24 cellular contexts compared by ENCODE assay signal in genomic region chr12:91249059-91250055, GRCh38.
A peak's percentile ranks its signal among the peaks of the same experiment; 100 is the strongest.
DNase-seq lines count a peak whose midpoint lies in the region; ATAC-seq, FAIRE-seq and TF ChIP-seq lines count a peak whose summit lies in the region.
"Had no signal": no experiment of that assay in that cellular context is flagged by ENCODE, and none has a peak within 500 bp of the region (broad histone marks: within the 10 kb centered on the region; RNA-seq: fewer than 3 reads in every experiment).

No MANE protein-coding gene starts in this region.

- H2AFZ ChIP-seq in K562 (ENCODE audit: low read depth, low read length), result no peak overlapping the region

- H3K4me1 Mint-ChIP-seq in endothelial cell (ENCODE audit: unreplicated experiment), result no peaks in the 10 kb centered on the region
- H3K4me1 Mint-ChIP-seq: activated naive CD8-positive, alpha-beta T cell treated with anti-CD3 and anti-CD28 coated beads for 36 hours had no signal

- H3K27ac ChIP-seq in K562 (ENCODE audit: extremely low read depth, low read depth, low read length) (no peak overlapping the region), left ventricle myocardium inferior (replicated peaks) (peak overlapping the region; percentile 84), stomach (peak overlapping the region in 3 of 5 donors; percentile 14 to 66 (median 15))
- H3K27ac ChIP-seq: BLaER1 treated with 17β-estradiol and CSF1 and Interleukin-3, amounts not matched to agents 10 nM and 100 nM; epithelial cell of prostate had no signal

- H3K36me3 ChIP-seq in K562 (ENCODE audit: control insufficient read depth, insufficient read depth, low read length) (no peaks in the 10 kb centered on the region), left ventricle myocardium inferior (no peaks in the 10 kb centered on the region), stomach (no peaks in the 10 kb centered on the region)
- H3K36me3 ChIP-seq: BLaER1 treated with 17β-estradiol and CSF1 and Interleukin-3, amounts not matched to agents 10 nM and 100 nM; upper lobe of left lung had no signal

- CTCF ChIA-PET in K562 (lab: Yijun Ruan, JAX; ENCODE audit: low intra/inter-chr PET ratio), result no interaction called here

- H3K9me3 Mint-ChIP-seq in endothelial cell (ENCODE audit: unreplicated experiment), result no peaks in the 10 kb centered on the region
- H3K9me3 Mint-ChIP-seq: nephron progenitor cell; T-helper 2 cell treated with Interferon-gamma antibody and Interleukin-4, amounts not matched to agents 5 μg/mL and 100 μg/mL, for 36 hours had no signal

- TF ChIP-seq EP300 in K562 (IDR thresholded peaks at IDR 0.05; ENCODE audit: low read length), result no peak
- no peak for TF ChIP-seq EP300 in stomach (IDR thresholded peaks at IDR 0.05)

- FAIRE-seq in K562 (lab: Jason Lieb, UNC), result no peak
- FAIRE-seq: GM12891 had no signal

- H3K4me3 Mint-ChIP-seq in endothelial cell (ENCODE audit: unreplicated experiment), result no peak overlapping the region
- H3K4me3 Mint-ChIP-seq: activated naive CD8-positive, alpha-beta T cell treated with anti-CD3 and anti-CD28 coated beads for 36 hours; nephron progenitor cell; T-helper 2 cell treated with Interferon-gamma antibody and Interleukin-4, amounts not matched to agents 5 μg/mL and 100 μg/mL, for 36 hours had no signal

- DNase-seq in GM04504 (ENCODE audit: low read depth) (peak; percentile 58), K562 (ENCODE audit: extremely low read depth in 1 of 4, low spot score in 3 of 4) (no peak), left ventricle myocardium inferior (no peak), stomach (no peak), midbrain (lab: John Stamatoyannopoulos, UW) (no peak), activated T-cell treated with anti-CD3 and anti-CD28 coated beads for 4 hours (no peak), endothelial cell (ENCODE audit: low spot score) (no peak)
- DNase-seq: activated CD4-positive, alpha-beta T cell treated with anti-CD3 and anti-CD28 coated beads for 4 hours; activated naive CD8-positive, alpha-beta T cell treated with anti-CD3 and anti-CD28 coated beads for 36 hours; activated T-cell treated with anti-CD3 and anti-CD28 coated beads, Interleukin-2, amount 50 U/mL, for 1 hour; cerebellar nuclear complex; EL; MM.1S; nephron progenitor cell; retina; SHP77 treated with DMSO at 0.1 percent for 48 hours; stimulated activated CD4-positive, alpha-beta T cell treated with anti-CD3 and anti-CD28 coated beads, Interleukin-4, amount 100 ng/mL, for 24 hours; upper lobe of left lung had no signal

- no peak overlapping the region for H3K4me3 ChIP-seq in K562
- no peak overlapping the region for H3K4me3 ChIP-seq in left ventricle myocardium inferior
- H3K4me3 ChIP-seq in stomach, result no peak overlapping the region
- H3K4me3 ChIP-seq: BLaER1 treated with 17β-estradiol and CSF1 and Interleukin-3, amounts not matched to agents 10 nM and 100 nM; upper lobe of left lung had no signal

- H3K9ac ChIP-seq in K562 (ENCODE audit: insufficient read depth in 1 of 2, low read depth in 2 of 2, low read length in 2 of 2), result no peak overlapping the region
- H3K9ac ChIP-seq: BLaER1 treated with 17β-estradiol and CSF1 and Interleukin-3, amounts not matched to agents 10 nM and 100 nM had no signal

- intact Hi-C loops in K562 (cut with micrococcal nuclease) (no loop called here), left ventricle myocardium inferior (cut with micrococcal nuclease) (no loop called here), stomach (cut with DNase I; ENCODE audit: low total_unique reads) (no loop called here)

- no peak overlapping the region for H3K4me2 ChIP-seq in K562 (ENCODE audit: insufficient read depth, low read length)
- H3K4me2 ChIP-seq: BLaER1 treated with 17β-estradiol and CSF1 and Interleukin-3, amounts not matched to agents 10 nM and 100 nM had no signal

- WGBS in K562 (ENCODE audit: insufficient coverage, low coverage, missing lambda C conversion rate), result 0% methylated on average over 2 of the region's 2 CpGs
- 69 to 75% (median 73%) methylated on average over 2 of the region's 2 CpGs for WGBS in stomach, 5 donors

- H3K4me1 ChIP-seq in K562 (replicated peaks in 1 of 2; ENCODE audit: control insufficient read depth in 2 of 2, insufficient read depth in 2 of 2, low read length in 2 of 2) (no peaks in the 10 kb centered on the region), left ventricle myocardium inferior (peaks cover 4% of the 10 kb centered on the region), stomach (no peaks in the 10 kb centered on the region)
- H3K4me1 ChIP-seq: BLaER1 treated with 17β-estradiol and CSF1 and Interleukin-3, amounts not matched to agents 10 nM and 100 nM; upper lobe of left lung had no signal

- no peaks in the 10 kb centered on the region for H3K9me1 ChIP-seq in K562 (ENCODE audit: control insufficient read depth, insufficient read depth, low read length)

- TF ChIP-seq POLR2A in K562 (conservative IDR thresholded peaks at IDR 0.05), result no peak
- no peak for TF ChIP-seq POLR2A in stomach (IDR thresholded peaks at IDR 0.05)

- BruUV-seq in K562 (replicated peaks; lab: Mats Ljungman, UMichigan), result no TSS peak

- no peaks in the 10 kb centered on the region for H3K36me3 Mint-ChIP-seq in endothelial cell (ENCODE audit: low read depth, unreplicated experiment)
- H3K36me3 Mint-ChIP-seq: activated naive CD8-positive, alpha-beta T cell treated with anti-CD3 and anti-CD28 coated beads for 36 hours had no signal

- H3K27ac Mint-ChIP-seq in endothelial cell (ENCODE audit: unreplicated experiment), result no peak overlapping the region
- H3K27ac Mint-ChIP-seq: activated naive CD8-positive, alpha-beta T cell treated with anti-CD3 and anti-CD28 coated beads for 36 hours; nephron progenitor cell; T-helper 2 cell treated with Interferon-gamma antibody and Interleukin-4, amounts not matched to agents 5 μg/mL and 100 μg/mL, for 36 hours had no signal

- no peaks in the 10 kb centered on the region for H3K27me3 Mint-ChIP-seq in endothelial cell (ENCODE audit: unreplicated experiment)

- ATAC-seq in K562 (no peak), GM19467 (IDR thresholded peaks at IDR 0.05; ENCODE audit: unreplicated experiment) (no peak)
- ATAC-seq: HCT116 had no signal

- no peaks in the 10 kb centered on the region for H3K9me3 ChIP-seq in K562 (replicated peaks; ENCODE audit: control insufficient read depth, insufficient read depth, low read depth, low read length)
- H3K9me3 ChIP-seq in left ventricle myocardium inferior (replicated peaks), result peaks cover 32% of the 10 kb centered on the region
- no peaks in the 10 kb centered on the region for H3K9me3 ChIP-seq in stomach
- H3K9me3 ChIP-seq: upper lobe of left lung had no signal

- in situ Hi-C loops in K562 (cut with MboI), result no loop called here

- no peaks in the 10 kb centered on the region for H4K20me1 ChIP-seq in K562 (replicated peaks; ENCODE audit: control insufficient read depth, insufficient read depth, low read length)
- H4K20me1 ChIP-seq: BLaER1 treated with 17β-estradiol and CSF1 and Interleukin-3, amounts not matched to agents 10 nM and 100 nM had no signal

- no peaks in the 10 kb centered on the region for H3K27me3 ChIP-seq in K562 (ENCODE audit: control insufficient read depth in 2 of 2, insufficient read depth in 2 of 2, low read length in 2 of 2)
- H3K27me3 ChIP-seq in left ventricle myocardium inferior (ENCODE audit: low read depth), result no peaks in the 10 kb centered on the region
- no peaks in the 10 kb centered on the region for H3K27me3 ChIP-seq in stomach
- H3K27me3 ChIP-seq: BLaER1 treated with 17β-estradiol and CSF1 and Interleukin-3, amounts not matched to agents 10 nM and 100 nM; upper lobe of left lung had no signal

- no peak for TF ChIP-seq RAD21 in K562 (CRISPR knock-in tag; conservative IDR thresholded peaks at IDR 0.05 in 1 of 2, IDR thresholded peaks at IDR 0.05 in 1 of 2)

- H3K79me2 ChIP-seq in K562 (ENCODE audit: control insufficient read depth, insufficient read depth, low read length), result no peaks in the 10 kb centered on the region

- TF ChIP-seq CTCF in K562 (IDR thresholded peaks at IDR 0.05 in 2 of 3, conservative IDR thresholded peaks at IDR 0.05 in 1 of 3; ENCODE audit: insufficient read depth in 2 of 3, low read depth in 1 of 3, low read length in 3 of 3) (no peak), left ventricle myocardium inferior (IDR thresholded peaks at IDR 0.05; ENCODE audit: borderline replicate concordance) (no peak), stomach (IDR thresholded peaks at IDR 0.05) (no peak), endothelial cell (IDR thresholded peaks at IDR 0.05; ENCODE audit: unreplicated experiment) (no peak)

- POLR2A ChIA-PET in K562 (lab: Yijun Ruan, JAX), result interaction anchor here (0.6 to 0.7 kb wide), 2 partner anchors 12 to 56 kb away, joined by 3 read pairs; no protein-coding TSS in a partner anchor

TF ChIP-seq in K562, 482 proteins besides CTCF, POLR2A, EP300 and RAD21 (continues in another document):
- TF ChIP-seq, protein P1, sequence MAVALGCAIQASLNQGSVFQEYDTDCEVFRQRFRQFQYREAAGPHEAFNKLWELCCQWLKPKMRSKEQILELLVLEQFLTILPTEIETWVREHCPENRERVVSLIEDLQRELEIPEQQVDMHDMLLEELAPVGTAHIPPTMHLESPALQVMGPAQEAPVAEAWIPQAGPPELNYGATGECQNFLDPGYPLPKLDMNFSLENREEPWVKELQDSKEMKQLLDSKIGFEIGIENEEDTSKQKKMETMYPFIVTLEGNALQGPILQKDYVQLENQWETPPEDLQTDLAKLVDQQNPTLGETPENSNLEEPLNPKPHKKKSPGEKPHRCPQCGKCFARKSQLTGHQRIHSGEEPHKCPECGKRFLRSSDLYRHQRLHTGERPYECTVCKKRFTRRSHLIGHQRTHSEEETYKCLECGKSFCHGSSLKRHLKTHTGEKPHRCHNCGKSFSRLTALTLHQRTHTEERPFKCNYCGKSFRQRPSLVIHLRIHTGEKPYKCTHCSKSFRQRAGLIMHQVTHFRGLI (CRISPR knock-in tag; IDR thresholded peaks at IDR 0.05), result no peak
- TF ChIP-seq PPARD (CRISPR knock-in tag; IDR thresholded peaks at IDR 0.05), result no peak
- TF ChIP-seq EWSR1 (IDR thresholded peaks at IDR 0.05; ENCODE audit: borderline replicate concordance, low read depth, partially characterized antibody), result no peak
- TF ChIP-seq MAFF (IDR thresholded peaks at IDR 0.05; ENCODE audit: low read length), result 0 out of 2 replicates have a peak, but pooled peaks have one; percentile 35
- TF ChIP-seq NELFE (IDR thresholded peaks at IDR 0.05; ENCODE audit: insufficient read depth, insufficient read length), result no peak
- TF ChIP-seq MAFG (tag; conservative IDR thresholded peaks at IDR 0.05), result 0 out of 2 replicates have a peak, but pooled peaks have one; percentile 19
- TF ChIP-seq, protein P2, sequence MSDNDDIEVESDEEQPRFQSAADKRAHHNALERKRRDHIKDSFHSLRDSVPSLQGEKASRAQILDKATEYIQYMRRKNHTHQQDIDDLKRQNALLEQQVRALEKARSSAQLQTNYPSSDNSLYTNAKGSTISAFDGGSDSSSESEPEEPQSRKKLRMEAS (CRISPR knock-in tag; IDR thresholded peaks at IDR 0.05), result no peak
